ENCODE assay signal across 7 cellular contexts in genomic region chr15:99926531-99926930, GRCh38.
DNase-seq lines count a peak whose midpoint lies in the region; ATAC-seq and TF ChIP-seq lines count a peak whose summit lies in the region.
"Not testable (repeated sequence)": the region's sequence is repeated elsewhere in the genome, so short reads cannot be mapped to it uniquely, and the experiment has no call there.

No MANE protein-coding gene starts in this region.

- H3K4me2 ChIP-seq in neural cell (ENCODE audit: low read length): not testable (repeated sequence)

- H3K4me3 ChIP-seq in A673 (ENCODE audit: low read depth, low read length, poor library complexity, severe bottlenecking) (peak overlapping the region; percentile 42), gastroesophageal sphincter (peak overlapping the region; percentile 16 to 56), neural cell (ENCODE audit: low read length) (peak overlapping the region; percentile 73), suprapubic skin (peak overlapping the region; percentile 46)

- ATAC-seq in activated CD8-positive, alpha-beta T cell treated with anti-CD3 and anti-CD28 coated beads, Interleukin-2, amount 10 ng/mL, durations not matched to agents 7 days and 5 days; gastroesophageal sphincter: not testable (repeated sequence)

- H3K4me1 ChIP-seq in A673 (ENCODE audit: insufficient read depth, low read length, poor library complexity, severe bottlenecking): not testable (repeated sequence)
- H3K4me1 ChIP-seq in gastroesophageal sphincter: peaks cover 0 to 18% (median 4%) of the 10 kb centered on the region in 3 donors
- H3K4me1 ChIP-seq in suprapubic skin: peaks cover 12% of the 10 kb centered on the region

- TF ChIP-seq POLR2A in gastroesophageal sphincter (IDR thresholded peaks at IDR 0.05); suprapubic skin (IDR thresholded peaks at IDR 0.05): not testable (repeated sequence)

- not testable (repeated sequence) for DNase-seq in A673 (ENCODE audit: low spot score); MCF 10A (ENCODE audit: unreplicated experiment); suprapubic skin (ENCODE audit: low spot score in 2 of 2)
- DNase-seq in activated CD8-positive, alpha-beta T cell treated with anti-CD3 and anti-CD28 coated beads, Interleukin-2, amount 10 ng/mL, durations not matched to agents 7 days and 5 days: peak; percentile 35
- DNase-seq in activated T-helper 9 cell treated with anti-CD3 and anti-CD28 coated beads, Interleukin-2, amount 50 U/mL, for 16 hours (ENCODE audit: low read depth): peak; percentile 19

- not testable (repeated sequence) for TF ChIP-seq CTCF in A673 (conservative IDR thresholded peaks at IDR 0.05; ENCODE audit: low read depth, low read length); MCF 10A (IDR thresholded peaks at IDR 0.05; ENCODE audit: unreplicated experiment); gastroesophageal sphincter (IDR thresholded peaks at IDR 0.05); neural cell (IDR thresholded peaks at IDR 0.05; ENCODE audit: poor library complexity, severe bottlenecking); suprapubic skin (IDR thresholded peaks at IDR 0.05)

- not testable (repeated sequence) for H3F3A ChIP-seq in neural cell (ENCODE audit: insufficient read depth, low read length, poor library complexity, severe bottlenecking)

- H3K4me3 Mint-ChIP-seq in activated CD8-positive, alpha-beta T cell treated with anti-CD3 and anti-CD28 coated beads, Interleukin-2, amount 10 ng/mL, durations not matched to agents 7 days and 5 days: not testable (repeated sequence)
- H3K4me3 Mint-ChIP-seq in MCF 10A (ENCODE audit: unreplicated experiment): peak overlapping the region; percentile 70

- not testable (repeated sequence) for H4K20me1 ChIP-seq in neural cell (ENCODE audit: insufficient read depth)

- H3K4me1 Mint-ChIP-seq in activated CD8-positive, alpha-beta T cell treated with anti-CD3 and anti-CD28 coated beads, Interleukin-2, amount 10 ng/mL, durations not matched to agents 7 days and 5 days (ENCODE audit: low read depth): peaks cover 11% of the 10 kb centered on the region
- H3K4me1 Mint-ChIP-seq in MCF 10A (ENCODE audit: insufficient read depth, unreplicated experiment): peaks cover 18% of the 10 kb centered on the region

- no CpG with 5 or more reads among the region's 48 CpGs for WGBS in gastroesophageal sphincter (ENCODE audit: low coverage in 1 of 2), 2 donors
- WGBS in suprapubic skin: no CpG with 5 or more reads among the region's 48 CpGs

- H3K9ac ChIP-seq in neural cell (ENCODE audit: low read length): not testable (repeated sequence)

- H3K27me3 Mint-ChIP-seq in activated CD8-positive, alpha-beta T cell treated with anti-CD3 and anti-CD28 coated beads, Interleukin-2, amount 10 ng/mL, durations not matched to agents 7 days and 5 days (ENCODE audit: low read depth): peaks cover 38% of the 10 kb centered on the region
- peaks cover 27% of the 10 kb centered on the region for H3K27me3 Mint-ChIP-seq in MCF 10A (ENCODE audit: insufficient read depth, unreplicated experiment)

- not testable (repeated sequence) for H3K79me2 ChIP-seq in neural cell (replicated peaks; ENCODE audit: insufficient read depth, low read length)

- H3K9me3 ChIP-seq in A673 (ENCODE audit: low read depth, low read length, poor library complexity, severe bottlenecking); gastroesophageal sphincter; neural cell (ENCODE audit: low read length); suprapubic skin: not testable (repeated sequence)

- H2AFZ ChIP-seq in neural cell (ENCODE audit: low read depth, low read length): not testable (repeated sequence)

- H3K36me3 ChIP-seq in A673 (ENCODE audit: insufficient read depth, low read length, poor library complexity, severe bottlenecking); gastroesophageal sphincter; neural cell (ENCODE audit: insufficient read depth, low read length); suprapubic skin: not testable (repeated sequence)

- intact Hi-C loops in A673 (cut with micrococcal nuclease; ENCODE audit: unreplicated experiment): not testable (repeated sequence)
- intact Hi-C loops in MCF 10A (cut with micrococcal nuclease): loop anchor here (5.0 to 10.0 kb wide), 3 partner anchors 41 to 654 kb away; no protein-coding TSS in a partner anchor

- TF ChIP-seq EP300 in gastroesophageal sphincter (IDR thresholded peaks at IDR 0.05); neural cell (conservative IDR thresholded peaks at IDR 0.05; ENCODE audit: poor library complexity, severe bottlenecking); suprapubic skin (IDR thresholded peaks at IDR 0.05): not testable (repeated sequence)

- H3K9me2 ChIP-seq in neural cell (ENCODE audit: insufficient read depth, low read length): not testable (repeated sequence)

- H3K27ac ChIP-seq in A673 (ENCODE audit: low read depth, low read length, poor library complexity, severe bottlenecking); neural cell (ENCODE audit: low read length); suprapubic skin: not testable (repeated sequence)
- peak overlapping the region in 3 of 4 donors; percentile 73 to 79 (median 78) for H3K27ac ChIP-seq in gastroesophageal sphincter

- TF ChIP-seq RAD21 in neural cell (conservative IDR thresholded peaks at IDR 0.05): not testable (repeated sequence)

- H3K9me3 Mint-ChIP-seq in activated CD8-positive, alpha-beta T cell treated with anti-CD3 and anti-CD28 coated beads, Interleukin-2, amount 10 ng/mL, durations not matched to agents 7 days and 5 days (ENCODE audit: insufficient read depth); MCF 10A (ENCODE audit: unreplicated experiment): not testable (repeated sequence)

- not testable (repeated sequence) for H3K27ac Mint-ChIP-seq in activated CD8-positive, alpha-beta T cell treated with anti-CD3 and anti-CD28 coated beads, Interleukin-2, amount 10 ng/mL, durations not matched to agents 7 days and 5 days; MCF 10A (ENCODE audit: low read depth, unreplicated experiment)

- not testable (repeated sequence) for H3K27me3 ChIP-seq in A673 (replicated peaks; ENCODE audit: insufficient read depth, low read depth, low read length, poor library complexity); gastroesophageal sphincter; suprapubic skin
- H3K27me3 ChIP-seq in neural cell (ENCODE audit: insufficient read depth, low read depth, low read length): peaks cover 17% of the 10 kb centered on the region

- POLR2A ChIA-PET in A673 (lab: Charles Lee; ENCODE audit: low non-redundant PET): not testable (repeated sequence)
- POLR2A ChIA-PET in activated CD8-positive, alpha-beta T cell treated with anti-CD3 and anti-CD28 coated beads, Interleukin-2, amount 10 ng/mL, durations not matched to agents 7 days and 5 days (lab: Charles Lee): interaction anchor here (0.5 kb wide), 1 partner anchor 940 kb away, joined by 3 read pairs; no protein-coding TSS in a partner anchor
- POLR2A ChIA-PET in MCF 10A (lab: Yijun Ruan, JAX): interaction anchor here (1.6 kb wide), 1 partner anchor 412 kb away, joined by 5 read pairs; no protein-coding TSS in a partner anchor

- not testable (repeated sequence) for BruUV-seq in A673 (replicated peaks; lab: Mats Ljungman, UMichigan); MCF 10A (replicated peaks; lab: Mats Ljungman, UMichigan)

- CTCF ChIA-PET in A673 (lab: Charles Lee): not testable (repeated sequence)
- CTCF ChIA-PET in activated CD8-positive, alpha-beta T cell treated with anti-CD3 and anti-CD28 coated beads, Interleukin-2, amount 10 ng/mL, durations not matched to agents 7 days and 5 days (lab: Charles Lee): interaction anchor here (1.1 to 2.5 kb wide), 4 partner anchors 19 to 424 kb away, joined by 3 to 16 read pairs (median 8); no protein-coding TSS in a partner anchor
- CTCF ChIA-PET in MCF 10A (lab: Yijun Ruan, JAX): interaction anchor here (3.1 kb wide), 1 partner anchor 413 kb away, joined by 16 read pairs; no protein-coding TSS in a partner anchor

- not testable (repeated sequence) for H3K36me3 Mint-ChIP-seq in activated CD8-positive, alpha-beta T cell treated with anti-CD3 and anti-CD28 coated beads, Interleukin-2, amount 10 ng/mL, durations not matched to agents 7 days and 5 days (ENCODE audit: low read depth); MCF 10A (ENCODE audit: insufficient read depth, unreplicated experiment)
